Comparison of ENCODE assay signal across 35 cellular contexts in genomic region chr17:81813861-81814683, GRCh38. TPM values are rescaled to one million over a fixed set of nuclear protein-coding genes. Genes with fewer than 3 reads are reported as not detected.
"Had no signal": no experiment of that assay in that cellular context is flagged by ENCODE, and none has a peak within 500 bp of the region (broad histone marks: within the 10 kb centered on the region; RNA-seq: fewer than 3 reads in every experiment).

No MANE protein-coding gene starts in this region.

- H2AFZ ChIP-seq: parathyroid adenoma had no signal

- H3K79me2 ChIP-seq: parathyroid adenoma had no signal

- H3K4me2 ChIP-seq: smooth muscle cell had no signal

- H3K9ac ChIP-seq: parathyroid adenoma had no signal

- DNase-seq: dermis blood vessel endothelial cell; effector memory CD8-positive, alpha-beta T cell; erythroblast; esophagus squamous epithelium; foreskin melanocyte; head of caudate nucleus; left cardiac atrium; left lung; mesenchymal stem cell; mucosa of descending colon; naive B cell; stimulated activated CD4-positive, alpha-beta T cell treated with anti-CD3 and anti-CD28 coated beads, Interleukin-12 subunit alpha, Interleukin-12 subunit beta, amount 100 ng/mL, for 4 hours; stimulated activated CD4-positive, alpha-beta T cell treated with anti-CD3 and anti-CD28 coated beads, Interleukin-1b, Interleukin-23, amount 100 ng/mL, for 48 hours; stimulated activated CD4-positive, alpha-beta T cell treated with anti-CD3 and anti-CD28 coated beads, Interleukin-4, amount 100 ng/mL, for 1 hour; stimulated activated CD8-positive, alpha-beta memory T cell treated with anti-CD3 and anti-CD28 coated beads, Interleukin-4, amount 100 ng/mL, for 48 hours; stimulated activated naive CD4-positive, alpha-beta T cell treated with Interleukin-2 at 50 U/mL for 16 hours; stomach had no signal

- H3K4me3 ChIP-seq: coronary artery, esophagus squamous epithelium, left lung, mucosa of descending colon, prostate gland, right atrium auricular region, smooth muscle cell, stomach, thyroid gland had no signal

- H3K36me3 ChIP-seq: esophagus squamous epithelium, left lung, prostate gland, right atrium auricular region, stomach, thyroid gland had no signal

- H3K9me3 ChIP-seq: esophagus squamous epithelium, left lung, mucosa of descending colon, prostate gland, right atrium auricular region, stomach, thyroid gland had no signal

- ATAC-seq: effector memory CD8-positive, alpha-beta T cell; left cardiac atrium had no signal

- H3K27ac ChIP-seq: coronary artery, esophagus squamous epithelium, left lung, parathyroid adenoma, prostate gland, right atrium auricular region had no signal

- H3K27me3 ChIP-seq: right atrium auricular region, thyroid gland had no signal

- FAIRE-seq: endometrium had no signal

- H3K4me1 ChIP-seq: left lung, prostate gland, right atrium auricular region had no signal

RNA-seq across cellular contexts. Expression of gene GCGR, which starts 10.1 kb away (rescaled TPM):
- total RNA-seq: esophagus squamous epithelium; glomerular endothelial cell; kidney epithelial cell; left cardiac atrium; lung microvascular endothelial cell; natural killer cell treated with Interleukin-12 subunit alpha and Interleukin-12 subunit beta and Interleukin-15 and Interleukin-18, amount 100 ng/mL, for 72 hours; neural crest cell; right atrium auricular region; smooth muscle cell; temporal lobe; thyroid gland; ureter had no signal
- polyA plus RNA-seq: smooth muscle cell had no signal

RNA-seq across cellular contexts. Expression of gene PPP1R27, which starts 20.8 kb away (rescaled TPM):
- total RNA-seq: dermis blood vessel endothelial cell; esophagus squamous epithelium; glomerular endothelial cell; left cardiac atrium; left lung; lung microvascular endothelial cell; mesothelial cell of epicardium; natural killer cell treated with Interleukin-12 subunit alpha and Interleukin-12 subunit beta and Interleukin-15 and Interleukin-18, amount 100 ng/mL, for 72 hours; neural crest cell; osteoblast; right atrium auricular region; sciatic nerve; stomach; subcutaneous adipose tissue; temporal lobe; thyroid gland; ureter had no signal
